Comparison of ENCODE assay signal across 20 cellular contexts in the genomic region with DNA sequence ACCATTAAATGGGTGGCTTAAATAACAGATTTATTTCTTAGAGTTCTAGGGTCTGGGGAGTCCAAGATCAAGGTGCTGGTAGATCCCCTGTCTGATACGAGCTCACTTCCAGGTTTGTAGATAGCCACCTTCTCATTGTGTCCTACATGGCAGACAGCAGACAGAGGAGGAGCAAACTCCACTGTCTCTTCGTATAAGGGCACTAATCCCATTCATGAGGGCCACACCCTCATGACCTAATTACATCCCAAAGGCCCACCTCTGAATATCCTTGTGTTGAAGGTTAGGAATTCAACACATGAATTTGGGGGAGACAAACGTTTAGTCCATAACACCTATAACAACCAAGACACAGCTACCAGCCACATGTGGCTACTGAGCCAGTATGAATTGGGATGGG.
"Had no signal": no experiment of that assay in that cellular context is flagged by ENCODE, and none has a peak within 500 bp of the region (broad histone marks: within the 10 kb centered on the region; RNA-seq: fewer than 3 reads in every experiment).

No MANE protein-coding gene starts in this region.

- H3K4me3 Mint-ChIP-seq: activated naive CD4-positive, alpha-beta T cell treated with anti-CD3 and anti-CD28 coated beads for 36 hours; activated naive CD8-positive, alpha-beta T cell; activated T-helper 17 cell treated with anti-CD3 and anti-CD28 coated beads, Interleukin-2, amount 50 U/mL, for 72 hours had no signal

- H3K27me3 ChIP-seq: brain microvascular endothelial cell, MG63, Peyer's patch had no signal

- H3K36me3 ChIP-seq: brain microvascular endothelial cell, MG63, Peyer's patch, SJCRH30 had no signal

- H3K27ac ChIP-seq: brain microvascular endothelial cell, RWPE1, SJCRH30 had no signal

- H3K4me3 ChIP-seq: MG63, Peyer's patch, SJCRH30 had no signal

- H3K9me3 Mint-ChIP-seq: activated naive CD4-positive, alpha-beta T cell treated with anti-CD3 and anti-CD28 coated beads for 36 hours had no signal

- H3K36me3 Mint-ChIP-seq: activated naive CD8-positive, alpha-beta T cell had no signal

- H3K9me3 ChIP-seq: MG63, Peyer's patch, SJCRH30 had no signal

- ATAC-seq: activated CD4-positive, CD25-positive, alpha-beta regulatory T cell treated with anti-CD3 and anti-CD28 coated beads, Interleukin-2, amount 50 U/mL, for 24 hours; activated T-helper 17 cell treated with anti-CD3 and anti-CD28 coated beads, Interleukin-2, amount 50 U/mL, for 72 hours; SK-N-SH treated with all-trans-retinoic acid at 6 μM for 48 hours had no signal

- H3K27me3 Mint-ChIP-seq: activated naive CD8-positive, alpha-beta T cell; activated T-helper 17 cell treated with anti-CD3 and anti-CD28 coated beads, Interleukin-2, amount 50 U/mL, for 72 hours had no signal

- H3K27ac Mint-ChIP-seq: activated naive CD4-positive, alpha-beta T cell treated with anti-CD3 and anti-CD28 coated beads for 36 hours had no signal

- H3K4me1 ChIP-seq: Peyer's patch, SJCRH30 had no signal

- DNase-seq: activated CD4-positive, alpha-beta T cell treated with anti-CD3 and anti-CD28 coated beads for 4 hours; activated gamma-delta T cell; activated naive CD4-positive, alpha-beta T cell treated with anti-CD3 and anti-CD28 coated beads for 36 hours; activated T-cell treated with anti-CD3 and anti-CD28 coated beads for 4 hours; brain microvascular endothelial cell; MG63; NCI-H1105 treated with DMSO at 0.1 percent for 48 hours; NCI-H1436 treated with DMSO at 0.1 percent for 48 hours; NCI-H187; NCI-H2081; NCI-H524; Peyer's patch; Right ventricle myocardium superior; SJCRH30; SW 1271 had no signal
